11 cellular contexts compared by ENCODE assay signal in genomic region chr9:134602547-134603362, GRCh38. TPM values are rescaled to one million over a fixed set of nuclear protein-coding genes. Genes with fewer than 3 reads are reported as not detected.
DNase-seq lines count a peak whose midpoint lies in the region; ATAC-seq and TF ChIP-seq lines count a peak whose summit lies in the region.
"Had no signal": no experiment of that assay in that cellular context is flagged by ENCODE, and none has a peak within 500 bp of the region (broad histone marks: within the 10 kb centered on the region; RNA-seq: fewer than 3 reads in every experiment).

No MANE protein-coding gene starts in this region.

- TF ChIP-seq POLR2A in gastroesophageal sphincter (IDR thresholded peaks at IDR 0.05), result no peak

- no peak for TF ChIP-seq CTCF in gastroesophageal sphincter (IDR thresholded peaks at IDR 0.05)
- TF ChIP-seq CTCF in progenitor cell of endocrine pancreas (IDR thresholded peaks at IDR 0.05; ENCODE audit: unreplicated experiment), result no peak

- no peaks in the 10 kb centered on the region for H3K27me3 ChIP-seq in SJCRH30
- peaks cover 16% of the 10 kb centered on the region for H3K27me3 ChIP-seq in gastroesophageal sphincter

- DNase-seq in EH (ENCODE audit: low read depth) (peak; percentile 100), SJCRH30 (peak; percentile 65 to 73), progenitor cell of endocrine pancreas (ENCODE audit: low spot score, unreplicated experiment) (no peak), SIG-M5 (lab: John Stamatoyannopoulos, UW) (no peak), globus pallidus (ENCODE audit: low spot score) (no peak), NOMO-1 treated with dmso at 0.1 percent for 144 hours (lab: John Stamatoyannopoulos, UW; ENCODE audit: unreplicated experiment) (no peak)
- DNase-seq: activated CD4-positive, CD25-positive, alpha-beta regulatory T cell treated with anti-CD3 and anti-CD28 coated beads, Interleukin-2, amount 50 U/mL, for 72 hours; NCI-H2029 treated with DMSO at 0.1 percent for 48 hours; stimulated activated naive CD8-positive, alpha-beta T cell treated with anti-CD3 and anti-CD28 coated beads, Interleukin-15, Interleukin-2, amounts not matched to agents 100 U/mL and 50 U/mL, for 24 hours had no signal

- no peaks in the 10 kb centered on the region for H3K9me3 Mint-ChIP-seq in progenitor cell of endocrine pancreas (ENCODE audit: low read depth)

- ATAC-seq in gastroesophageal sphincter (peak; percentile 48), HG02981 (IDR thresholded peaks at IDR 0.05; ENCODE audit: unreplicated experiment) (no peak)
- ATAC-seq: stimulated activated naive CD8-positive, alpha-beta T cell treated with anti-CD3 and anti-CD28 coated beads, Interleukin-15, Interleukin-2, amounts not matched to agents 100 U/mL and 50 U/mL, for 24 hours had no signal

- H3K4me1 ChIP-seq in SJCRH30 (peaks cover 13% of the 10 kb centered on the region), gastroesophageal sphincter (peaks cover 0 to 9% (median 0%) of the 10 kb centered on the region in 3 donors)

- no peak overlapping the region for H3K4me3 Mint-ChIP-seq in progenitor cell of endocrine pancreas (ENCODE audit: low read depth)

- H3K36me3 ChIP-seq in SJCRH30 (no peaks in the 10 kb centered on the region), gastroesophageal sphincter (no peaks in the 10 kb centered on the region)

- peaks cover 8% of the 10 kb centered on the region for H3K27me3 Mint-ChIP-seq in progenitor cell of endocrine pancreas

- peaks cover 1% of the 10 kb centered on the region for H3K4me1 Mint-ChIP-seq in progenitor cell of endocrine pancreas (ENCODE audit: low read depth)

- H3K27ac ChIP-seq in SJCRH30 (peak overlapping the region; percentile 13; the same call in 1 of the 2 replicates), gastroesophageal sphincter (no peak overlapping the region)

- H3K9me3 ChIP-seq in SJCRH30 (replicated peaks) (no peaks in the 10 kb centered on the region), gastroesophageal sphincter (no peaks in the 10 kb centered on the region)

- TF ChIP-seq EP300 in gastroesophageal sphincter (IDR thresholded peaks at IDR 0.05), result no peak

- H3K36me3 Mint-ChIP-seq in progenitor cell of endocrine pancreas (ENCODE audit: insufficient read depth), result no peaks in the 10 kb centered on the region

- 57 to 58% methylated on average over 4 to 5 of the region's 31 CpGs for WGBS in gastroesophageal sphincter (ENCODE audit: low coverage in 1 of 2), 2 donors

- H3K4me3 ChIP-seq in SJCRH30 (no peak overlapping the region), gastroesophageal sphincter (no peak overlapping the region)

- peak overlapping the region; percentile 81 for H3K27ac Mint-ChIP-seq in progenitor cell of endocrine pancreas

RNA-seq across cellular contexts. Expression of gene COL5A1, which starts 38.8 kb away (rescaled TPM):
- 30.9 and 32.1 TPM in 2 replicates for total RNA-seq in SJCRH30 (2014; rRNA removed; shearing (Covaris generic))
- total RNA-seq in gastroesophageal sphincter, result 10 to 100 TPM; 48.5 to 86.4 (median 74.9) TPM
- 19.8 and 21.5 TPM in 2 replicates for total RNA-seq in progenitor cell of endocrine pancreas

Comparison
In these comparisons a context has a peak if more than half of its experiments do, and no peak if none do; other contexts are left out.
1. DNase-seq: peak in EH (single experiment) and SJCRH30 (2 of 2); none in progenitor cell of endocrine pancreas (single experiment), SIG-M5 (single experiment), globus pallidus (single experiment) and NOMO-1 treated with dmso at 0.1 percent for 144 hours (single experiment).